ENCODE assay signal across 21 cellular contexts in the genomic region with DNA sequence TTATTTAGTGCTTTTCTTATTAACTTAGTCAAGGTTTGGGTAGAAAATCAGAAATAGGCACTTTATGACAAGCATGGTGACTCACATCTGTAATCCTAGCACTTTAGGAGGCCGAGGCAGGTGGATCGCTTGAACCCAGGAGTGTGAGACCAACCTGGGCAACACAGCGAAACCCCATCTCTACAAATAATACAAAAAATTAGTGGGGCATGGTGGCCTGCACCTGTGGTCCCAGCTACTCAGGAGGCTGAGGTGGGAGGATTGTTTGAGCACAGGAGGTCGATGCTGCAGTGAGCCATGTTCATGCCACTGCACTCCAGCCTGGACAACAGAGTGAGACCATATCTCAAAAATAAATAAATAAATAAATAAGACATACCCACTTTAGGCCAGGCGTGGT. TPM values are rescaled to one million over a fixed set of nuclear protein-coding genes. Genes with fewer than 3 reads are reported as not detected.
A peak's percentile ranks its signal among the peaks of the same experiment; 100 is the strongest.
DNase-seq lines count a peak whose midpoint lies in the region; ATAC-seq lines count a peak whose summit lies in the region.
"Had no signal": no experiment of that assay in that cellular context is flagged by ENCODE, and none has a peak within 500 bp of the region (broad histone marks: within the 10 kb centered on the region; RNA-seq: fewer than 3 reads in every experiment).

No MANE protein-coding gene starts in this region.

- H3K27ac ChIP-seq in CD4-positive, alpha-beta memory T cell (ENCODE audit: low read depth, low read length): peak overlapping the region; percentile 14
- H3K27ac ChIP-seq: 22Rv1, brain microvascular endothelial cell, right atrium auricular region, SJSA1, tibial nerve had no signal

- no peaks in the 10 kb centered on the region for H3K27me3 ChIP-seq in CD4-positive, alpha-beta memory T cell (ENCODE audit: insufficient read depth, low read length)
- H3K27me3 ChIP-seq: brain microvascular endothelial cell, right atrium auricular region, SJSA1, stomach, tibial nerve had no signal

- H3K36me3 Mint-ChIP-seq in T-helper 1 cell treated with Interleukin-12 subunit alpha and Interleukin-12 subunit beta and Interleukin-4 antibody, amounts not matched to agents 30 μg/mL and 1 μg/mL, for 36 hours (ENCODE audit: low read depth): peaks cover 25% of the 10 kb centered on the region
- no peaks in the 10 kb centered on the region for H3K36me3 Mint-ChIP-seq in CD4-positive, alpha-beta memory T cell
- peaks cover 31% of the 10 kb centered on the region for H3K36me3 Mint-ChIP-seq in activated CD4-positive, alpha-beta memory T cell treated with anti-CD3 and anti-CD28 coated beads, Interleukin-2, amount 10 ng/mL, durations not matched to agents 7 days and 5 days (ENCODE audit: low read depth)
- peaks cover 0 to 4% (median 0%) of the 10 kb centered on the region in 3 donors for H3K36me3 Mint-ChIP-seq in immature natural killer cell

- H3K9me3 Mint-ChIP-seq in T-helper 1 cell treated with Interleukin-12 subunit alpha and Interleukin-12 subunit beta and Interleukin-4 antibody, amounts not matched to agents 30 μg/mL and 1 μg/mL, for 36 hours: peaks cover 22% of the 10 kb centered on the region
- H3K9me3 Mint-ChIP-seq in CD4-positive, alpha-beta memory T cell: peaks cover 0 to 2% (median 0%) of the 10 kb centered on the region in 8 donors
- peaks cover 17% of the 10 kb centered on the region for H3K9me3 Mint-ChIP-seq in activated CD4-positive, alpha-beta memory T cell treated with anti-CD3 and anti-CD28 coated beads, Interleukin-2, amount 10 ng/mL, durations not matched to agents 7 days and 5 days
- peaks cover 0 to 2% (median 0%) of the 10 kb centered on the region in 6 donors for H3K9me3 Mint-ChIP-seq in immature natural killer cell

- H3K4me3 ChIP-seq in CD4-positive, alpha-beta memory T cell (ENCODE audit: low read length in 2 of 2): peak overlapping the region in 1 of 2 donors; percentile 12
- H3K4me3 ChIP-seq: right atrium auricular region, SJSA1, stomach, tibial nerve had no signal

- peaks cover 66% of the 10 kb centered on the region for H3K4me1 ChIP-seq in CD4-positive, alpha-beta memory T cell (ENCODE audit: insufficient read depth, low read length)
- H3K4me1 ChIP-seq: right atrium auricular region, SJSA1, stomach, tibial nerve had no signal

- intact Hi-C loops in CD4-positive, alpha-beta memory T cell (cut with micrococcal nuclease): loop anchor here (5.0 kb wide), 1 partner anchor 50 kb away; a partner anchor contains a TSS
- intact Hi-C loops in left cardiac atrium (cut with DNase I): no loop called here

- no peaks in the 10 kb centered on the region for H3K36me3 ChIP-seq in CD4-positive, alpha-beta memory T cell (ENCODE audit: insufficient read depth, low read length)
- H3K36me3 ChIP-seq: brain microvascular endothelial cell, right atrium auricular region, SJSA1, stomach, tibial nerve had no signal

- H3K4me3 Mint-ChIP-seq in T-helper 1 cell treated with Interleukin-12 subunit alpha and Interleukin-12 subunit beta and Interleukin-4 antibody, amounts not matched to agents 30 μg/mL and 1 μg/mL, for 36 hours: peak overlapping the region; percentile 41
- peak overlapping the region in 6 of 8 donors; percentile 75 to 88 (median 84) for H3K4me3 Mint-ChIP-seq in CD4-positive, alpha-beta memory T cell
- H3K4me3 Mint-ChIP-seq in activated CD4-positive, alpha-beta memory T cell treated with anti-CD3 and anti-CD28 coated beads, Interleukin-2, amount 10 ng/mL, durations not matched to agents 7 days and 5 days: peak overlapping the region; percentile 17
- peak overlapping the region; percentile 69 to 84 (median 73) for H3K4me3 Mint-ChIP-seq in immature natural killer cell

- H3K9me3 ChIP-seq in CD4-positive, alpha-beta memory T cell (ENCODE audit: control insufficient read depth in 1 of 2, low read length in 2 of 2): no peaks in the 10 kb centered on the region
- H3K9me3 ChIP-seq: right atrium auricular region, SJSA1, stomach, tibial nerve had no signal

- H3K27me3 Mint-ChIP-seq in T-helper 1 cell treated with Interleukin-12 subunit alpha and Interleukin-12 subunit beta and Interleukin-4 antibody, amounts not matched to agents 30 μg/mL and 1 μg/mL, for 36 hours (ENCODE audit: low read depth): no peaks in the 10 kb centered on the region
- no peaks in the 10 kb centered on the region for H3K27me3 Mint-ChIP-seq in CD4-positive, alpha-beta memory T cell
- H3K27me3 Mint-ChIP-seq in activated CD4-positive, alpha-beta memory T cell treated with anti-CD3 and anti-CD28 coated beads, Interleukin-2, amount 10 ng/mL, durations not matched to agents 7 days and 5 days: no peaks in the 10 kb centered on the region
- H3K27me3 Mint-ChIP-seq in immature natural killer cell (ENCODE audit: low read depth in 3 of 3): peaks cover 0 to 4% (median 1%) of the 10 kb centered on the region in 3 donors

- peaks cover 46% of the 10 kb centered on the region for H3K4me1 Mint-ChIP-seq in T-helper 1 cell treated with Interleukin-12 subunit alpha and Interleukin-12 subunit beta and Interleukin-4 antibody, amounts not matched to agents 30 μg/mL and 1 μg/mL, for 36 hours (ENCODE audit: low read depth)
- H3K4me1 Mint-ChIP-seq in CD4-positive, alpha-beta memory T cell: peaks cover 38 to 73% (median 55%) of the 10 kb centered on the region in 4 donors
- peaks cover 56% of the 10 kb centered on the region for H3K4me1 Mint-ChIP-seq in activated CD4-positive, alpha-beta memory T cell treated with anti-CD3 and anti-CD28 coated beads, Interleukin-2, amount 10 ng/mL, durations not matched to agents 7 days and 5 days
- H3K4me1 Mint-ChIP-seq in immature natural killer cell: peaks cover 31% of the 10 kb centered on the region in 2 donors

- no peak for ATAC-seq in left cardiac atrium
- ATAC-seq: left lobe of liver had no signal

- DNase-seq in T-helper 1 cell (no peak), immature natural killer cell (no peak), left cardiac atrium (no peak), NCI-H1417 treated with DMSO at 0.1 percent for 48 hours (lab: John Stamatoyannopoulos, UW) (no peak), NCI-H1105 (lab: John Stamatoyannopoulos, UW) (no peak)
- DNase-seq in CD4-positive, alpha-beta memory T cell: no peak
- no peak for DNase-seq in activated CD4-positive, alpha-beta memory T cell treated with anti-CD3 and anti-CD28 coated beads, Interleukin-2, amount 10 ng/mL, durations not matched to agents 7 days and 5 days
- DNase-seq: brain microvascular endothelial cell; effector CD8-positive, alpha-beta T cell; NCI-H1092; NCI-H2029; NCI-H69; stimulated activated CD4-positive, alpha-beta T cell treated with anti-CD3 and anti-CD28 coated beads, Interleukin-4, amount 100 ng/mL, for 4 hours; stomach had no signal

- POLR2A ChIA-PET in CD4-positive, alpha-beta memory T cell (lab: Charles Lee; ENCODE audit: partially characterized antibody): interaction anchor here (1.2 to 6.4 kb wide), 6 partner anchors 16 to 51 kb away, joined by 3 to 55 read pairs (median 12); a partner anchor contains a TSS
- POLR2A ChIA-PET in activated CD4-positive, alpha-beta memory T cell treated with anti-CD3 and anti-CD28 coated beads, Interleukin-2, amount 10 ng/mL, durations not matched to agents 7 days and 5 days (lab: Charles Lee): interaction anchor here (1.0 to 5.0 kb wide), 10 partner anchors 9 to 75 kb away, joined by 3 to 44 read pairs (median 16); a partner anchor contains a TSS

- CTCF ChIA-PET in CD4-positive, alpha-beta memory T cell (lab: Charles Lee; ENCODE audit: partially characterized antibody): interaction anchor here (2.3 to 3.4 kb wide), 2 partner anchors 18 to 97 kb away, joined by 7 to 17 read pairs; no protein-coding TSS in a partner anchor
- CTCF ChIA-PET in activated CD4-positive, alpha-beta memory T cell treated with anti-CD3 and anti-CD28 coated beads, Interleukin-2, amount 10 ng/mL, durations not matched to agents 7 days and 5 days (lab: Charles Lee): interaction anchor here (2.2 kb wide), 1 partner anchor 13 kb away, joined by 8 read pairs; no protein-coding TSS in a partner anchor

- H3K27ac Mint-ChIP-seq in T-helper 1 cell treated with Interleukin-12 subunit alpha and Interleukin-12 subunit beta and Interleukin-4 antibody, amounts not matched to agents 30 μg/mL and 1 μg/mL, for 36 hours: peak overlapping the region; percentile 93
- H3K27ac Mint-ChIP-seq in CD4-positive, alpha-beta memory T cell: peak overlapping the region in 6 of 7 donors; percentile 37 to 91 (median 86)
- H3K27ac Mint-ChIP-seq in activated CD4-positive, alpha-beta memory T cell treated with anti-CD3 and anti-CD28 coated beads, Interleukin-2, amount 10 ng/mL, durations not matched to agents 7 days and 5 days: peak overlapping the region; percentile 94
- peak overlapping the region; percentile 71 to 89 (median 80) for H3K27ac Mint-ChIP-seq in immature natural killer cell

RNA-seq across cellular contexts. Expression of a gene that starts 51.3 kb away (rescaled TPM):
- 10 to 100 TPM; 58.1 to 58.7 TPM for total RNA-seq in CD4-positive, alpha-beta memory T cell
- 100 to 1,000 TPM in 1 of 2 donors, 10 to 100 TPM in 1; 83.1 to 112 TPM for polyA plus RNA-seq in CD4-positive, alpha-beta memory T cell
- total RNA-seq in activated CD4-positive, alpha-beta memory T cell treated with anti-CD3 and anti-CD28 coated beads, Interleukin-2, amount 10 ng/mL, durations not matched to agents 7 days and 5 days: 10 to 100 TPM; 65.6 to 68.2 TPM
- polyA plus RNA-seq in immature natural killer cell: 1 to 10 TPM in 1 of 3 donors, under 1 TPM in 2; 0.12 to 1.6 (median 0.57) TPM
- under 1 TPM; 0.63 to 0.97 TPM for total RNA-seq in left cardiac atrium
- total RNA-seq: osteocyte, SJSA1 had no signal

Comparison
In these comparisons a context has a peak if more than half of its experiments do, and no peak if none do; other contexts are left out.
1. H3K4me3 Mint-ChIP-seq: peak in every context shown above with its lines; median percentile 84 in CD4-positive, alpha-beta memory T cell; 73 in immature natural killer cell; 41 in T-helper 1 cell treated with Interleukin-12 subunit alpha and Interleukin-12 subunit beta and Interleukin-4 antibody, amounts not matched to agents 30 μg/mL and 1 μg/mL, for 36 hours; 17 in activated CD4-positive, alpha-beta memory T cell treated with anti-CD3 and anti-CD28 coated beads, Interleukin-2, amount 10 ng/mL, durations not matched to agents 7 days and 5 days.
2. RNA of a gene that starts 51.3 kb away (total RNA-seq): 65.6 to 68.2 TPM in activated CD4-positive, alpha-beta memory T cell treated with anti-CD3 and anti-CD28 coated beads, Interleukin-2, amount 10 ng/mL, durations not matched to agents 7 days and 5 days and 58.1 to 58.7 TPM in CD4-positive, alpha-beta memory T cell; 0.63 to 0.97 TPM in left cardiac atrium; every median in the first group is over 10 times any median in the second.
3. Peak in every context shown above with its lines, with median percentiles within 50 percentile points of each other: H3K27ac Mint-ChIP-seq.